In genomic region chr4:149409186-149410056, GRCh38 we compare ENCODE assay signal across 14 cellular contexts.
DNase-seq lines count a peak whose midpoint lies in the region; ATAC-seq, FAIRE-seq and TF ChIP-seq lines count a peak whose summit lies in the region.
"Had no signal": no experiment of that assay in that cellular context is flagged by ENCODE, and none has a peak within 500 bp of the region (broad histone marks: within the 10 kb centered on the region; RNA-seq: fewer than 3 reads in every experiment).

No MANE protein-coding gene starts in this region.

- H3K14ac ChIP-seq in IMR-90 (replicated peaks; ENCODE audit: low read depth, low read length): no peak overlapping the region

- POLR2A ChIA-PET in IMR-90 (lab: Charles Lee; ENCODE audit: unreplicated experiment): no interaction called here

- no peak overlapping the region for H4K5ac ChIP-seq in IMR-90 (ENCODE audit: low read depth, low read length)

- DNase-seq in IMR-90 (peak; percentile 38), bronchial epithelial cell (ENCODE audit: low read depth) (peak; percentile 84), kidney glomerular epithelial cell (lab: John Stamatoyannopoulos, UW) (peak; percentile 2), NCI-H1092 (lab: John Stamatoyannopoulos, UW) (no peak)
- DNase-seq in stimulated activated CD4-positive, alpha-beta T cell treated with anti-CD3 and anti-CD28 coated beads, Interleukin-1b, Interleukin-23, amount 100 ng/mL, for 48 hours: no peak
- DNase-seq: activated naive CD4-positive, alpha-beta T cell treated with anti-CD3 and anti-CD28 coated beads, Interleukin-2, amount 50 U/mL, for 16 hours; CD4-positive, CD25-positive, alpha-beta regulatory T cell; NCI-H146 had no signal

- H3K9me3 ChIP-seq in IMR-90 (ENCODE audit: control insufficient read depth, insufficient read depth, low read length): no peaks in the 10 kb centered on the region

- no peak overlapping the region for H2BK5ac ChIP-seq in IMR-90 (ENCODE audit: low read depth, low read length, poor library complexity, severe bottlenecking)

- H3K4ac ChIP-seq in IMR-90 (ENCODE audit: low read depth, low read length): 0 out of 2 replicates have a peak overlapping the region, but pooled peaks have one; percentile 15

- peak overlapping the region in 1 of 2 experiments; percentile 59; a peak in 1 of 4 replicates for H4K8ac ChIP-seq in IMR-90 (ENCODE audit: low read depth in 2 of 2, low read length in 2 of 2)

- H4K91ac ChIP-seq in IMR-90 (ENCODE audit: insufficient read depth, low read depth, low read length): no peak overlapping the region

- H3K4me3 ChIP-seq in ACC112 (ENCODE audit: low read depth, low read length): peak overlapping the region; percentile 46; the same call in 1 of the 2 replicates
- H3K4me3 ChIP-seq in IMR-90 (ENCODE audit: insufficient read depth, low read depth, low read length): no peak overlapping the region
- no peak overlapping the region for H3K4me3 ChIP-seq in bronchial epithelial cell (ENCODE audit: low read depth, low read length)
- H3K4me3 ChIP-seq: hepatocyte had no signal

- CTCF ChIA-PET in IMR-90 (lab: Yijun Ruan, JAX): no interaction called here

- no peaks in the 10 kb centered on the region for H3K79me2 ChIP-seq in ACC112 (ENCODE audit: control insufficient read depth, insufficient read depth, low read length, unreplicated experiment)
- H3K79me2 ChIP-seq: hepatocyte, parathyroid adenoma had no signal

- H3K18ac ChIP-seq in IMR-90 (ENCODE audit: low read depth, low read length): no peak overlapping the region; the same call in 1 of the 2 replicates

- TF ChIP-seq RAD21 in IMR-90 (IDR thresholded peaks at IDR 0.05; ENCODE audit: low read length): no peak

- peak overlapping the region; percentile 68; the same call in 1 of the 2 replicates for H2BK120ac ChIP-seq in IMR-90 (ENCODE audit: low read depth, low read length)

- no peaks in the 10 kb centered on the region for H3K79me1 ChIP-seq in IMR-90 (ENCODE audit: low read depth in 1 of 2, low read length in 2 of 2)

- in situ Hi-C loops in IMR-90 (cut with MboI; ENCODE audit: low sequenced_read_pairs): no loop called here

- WGBS in IMR-90 (ENCODE audit: extremely low coverage in 2 of 2, insufficient read length in 1 of 2), 2 experiments: 100% methylated on average over 2 of the region's 10 CpGs; no CpG with 5 or more reads in 1 of the 2 experiments

- H3K9ac ChIP-seq in IMR-90 (ENCODE audit: low read depth, low read length): no peak overlapping the region
- H3K9ac ChIP-seq: parathyroid adenoma had no signal

- no peak overlapping the region for H3K4me2 ChIP-seq in IMR-90 (ENCODE audit: low read depth, low read length)
- H3K4me2 ChIP-seq: hepatocyte had no signal

- TF ChIP-seq CTCF in IMR-90 (conservative IDR thresholded peaks at IDR 0.05; ENCODE audit: low read depth, low read length): no peak
- no peak for TF ChIP-seq CTCF in bronchial epithelial cell (IDR thresholded peaks at IDR 0.05; ENCODE audit: insufficient read depth, low read length, severe bottlenecking)

- dilution Hi-C loops in IMR-90 (cut with HindIII; ENCODE audit: low sequenced_read_pairs, unreplicated experiment): no loop called here

- ATAC-seq in IMR-90 (ENCODE audit: low read depth) (peak; percentile 76), GM21528 (IDR thresholded peaks at IDR 0.05; ENCODE audit: low FRiP score, unreplicated experiment) (no peak), GM19035 (IDR thresholded peaks at IDR 0.05; ENCODE audit: unreplicated experiment) (no peak)
- ATAC-seq: stimulated activated memory B cell treated with anti-CD40 and anti-IgM and Interleukin-4, amounts not matched to agents 10 μg/mL and 1 μg/mL and 100 μg/mL, for 72 hours had no signal

- H3K27me3 ChIP-seq in ACC112 (ENCODE audit: insufficient read depth, low read length) (no peaks in the 10 kb centered on the region), IMR-90 (ENCODE audit: control insufficient read depth, insufficient read depth, low read length) (no peaks in the 10 kb centered on the region), bronchial epithelial cell (ENCODE audit: control insufficient read depth, insufficient read depth, low read length) (no peaks in the 10 kb centered on the region)
- H3K27me3 ChIP-seq: hepatocyte had no signal

- no peak for FAIRE-seq in bronchial epithelial cell (lab: Jason Lieb, UNC)

- intact Hi-C loops in IMR-90 (cut with micrococcal nuclease): no loop called here

- H2BK20ac ChIP-seq in IMR-90 (ENCODE audit: low read depth, low read length): no peak overlapping the region

- BruUV-seq in IMR-90 (replicated peaks; lab: Mats Ljungman, UMichigan): no TSS peak

- H3K23ac ChIP-seq in IMR-90 (ENCODE audit: low read depth, low read length): no peak overlapping the region

- H3K27ac ChIP-seq in ACC112 (ENCODE audit: low read depth, low read length) (peak overlapping the region; percentile 85), IMR-90 (ENCODE audit: insufficient read depth, low read length) (no peak overlapping the region)
- H3K27ac ChIP-seq: hepatocyte, parathyroid adenoma had no signal

- H3K9me1 ChIP-seq in IMR-90 (ENCODE audit: insufficient read depth, low read length): no peaks in the 10 kb centered on the region

- no peak overlapping the region for H2AK5ac ChIP-seq in IMR-90 (ENCODE audit: low read depth, low read length)

- TF ChIP-seq POLR2A in IMR-90 (IDR thresholded peaks at IDR 0.05; ENCODE audit: low read depth, low read length): no peak

- H3K56ac ChIP-seq in IMR-90 (ENCODE audit: extremely low read depth, insufficient read depth, low read length): no peak overlapping the region

- H2BK15ac ChIP-seq in IMR-90 (ENCODE audit: low read depth, low read length): no peak overlapping the region

- H2AFZ ChIP-seq in ACC112 (ENCODE audit: low read length, unreplicated experiment): peak overlapping the region; percentile 89
- peak overlapping the region; percentile 54 for H2AFZ ChIP-seq in IMR-90 (replicated peaks; ENCODE audit: low read length, poor library complexity)
- H2AFZ ChIP-seq: hepatocyte, parathyroid adenoma had no signal

- H4K20me1 ChIP-seq in IMR-90 (ENCODE audit: insufficient read depth, low read length): no peaks in the 10 kb centered on the region

- H3K36me3 ChIP-seq in ACC112 (ENCODE audit: insufficient read depth, low read length) (no peaks in the 10 kb centered on the region), IMR-90 (ENCODE audit: control insufficient read depth, insufficient read depth, low read length) (no peaks in the 10 kb centered on the region), bronchial epithelial cell (ENCODE audit: control insufficient read depth, insufficient read depth, low read length) (no peaks in the 10 kb centered on the region)

- H2AK9ac ChIP-seq in IMR-90 (replicated peaks; ENCODE audit: low read depth, low read length, poor library complexity): no peak overlapping the region

- H3K4me1 ChIP-seq in ACC112 (ENCODE audit: control insufficient read depth, insufficient read depth, low read length, unreplicated experiment) (peaks cover 15% of the 10 kb centered on the region), IMR-90 (ENCODE audit: control insufficient read depth, insufficient read depth, low read length) (no peaks in the 10 kb centered on the region)
- H3K4me1 ChIP-seq: parathyroid adenoma had no signal

TF ChIP-seq in IMR-90, 13 proteins besides CTCF, POLR2A, EP300 and RAD21:
- TF ChIP-seq MAZ (IDR thresholded peaks at IDR 0.05; ENCODE audit: borderline replicate concordance, low read depth, low read length) (no peak), BHLHE40 (IDR thresholded peaks at IDR 0.05; ENCODE audit: low read depth, low read length) (no peak), RFX5 (IDR thresholded peaks at IDR 0.05; ENCODE audit: low read depth, low read length) (no peak), CHD1 (IDR thresholded peaks at IDR 0.05; ENCODE audit: low read depth, low read length) (no peak), NFE2L2 (IDR thresholded peaks at IDR 0.05; ENCODE audit: low read depth, low read length) (no peak), ELK1 (IDR thresholded peaks at IDR 0.05; ENCODE audit: borderline replicate concordance, low read depth, low read length) (no peak), MXI1 (IDR thresholded peaks at IDR 0.05; ENCODE audit: borderline replicate concordance, low read depth, low read length) (no peak), MAFK (IDR thresholded peaks at IDR 0.05; ENCODE audit: low read depth, low read length) (no peak), CEBPB (IDR thresholded peaks at IDR 0.05; ENCODE audit: low read depth, low read length) (no peak), FOS (IDR thresholded peaks at IDR 0.05; ENCODE audit: low read depth, low read length) (no peak), USF2 (IDR thresholded peaks at IDR 0.05; ENCODE audit: low read depth, low read length) (no peak), RCOR1 (IDR thresholded peaks at IDR 0.05; ENCODE audit: insufficient replicate concordance, low read length) (no peak), SMC3 (IDR thresholded peaks at IDR 0.05; ENCODE audit: low read depth, low read length) (no peak)

Comparison
In these comparisons a context has a peak if more than half of its experiments do, and no peak if none do; other contexts are left out.
1. DNase-seq: peak in IMR-90 (single experiment), bronchial epithelial cell (single experiment) and kidney glomerular epithelial cell (single experiment); none in NCI-H1092 (single experiment) and stimulated activated CD4-positive, alpha-beta T cell treated with anti-CD3 and anti-CD28 coated beads, Interleukin-1b, Interleukin-23, amount 100 ng/mL, for 48 hours (single experiment).